12 cellular contexts compared by ENCODE assay signal in the genomic region with DNA sequence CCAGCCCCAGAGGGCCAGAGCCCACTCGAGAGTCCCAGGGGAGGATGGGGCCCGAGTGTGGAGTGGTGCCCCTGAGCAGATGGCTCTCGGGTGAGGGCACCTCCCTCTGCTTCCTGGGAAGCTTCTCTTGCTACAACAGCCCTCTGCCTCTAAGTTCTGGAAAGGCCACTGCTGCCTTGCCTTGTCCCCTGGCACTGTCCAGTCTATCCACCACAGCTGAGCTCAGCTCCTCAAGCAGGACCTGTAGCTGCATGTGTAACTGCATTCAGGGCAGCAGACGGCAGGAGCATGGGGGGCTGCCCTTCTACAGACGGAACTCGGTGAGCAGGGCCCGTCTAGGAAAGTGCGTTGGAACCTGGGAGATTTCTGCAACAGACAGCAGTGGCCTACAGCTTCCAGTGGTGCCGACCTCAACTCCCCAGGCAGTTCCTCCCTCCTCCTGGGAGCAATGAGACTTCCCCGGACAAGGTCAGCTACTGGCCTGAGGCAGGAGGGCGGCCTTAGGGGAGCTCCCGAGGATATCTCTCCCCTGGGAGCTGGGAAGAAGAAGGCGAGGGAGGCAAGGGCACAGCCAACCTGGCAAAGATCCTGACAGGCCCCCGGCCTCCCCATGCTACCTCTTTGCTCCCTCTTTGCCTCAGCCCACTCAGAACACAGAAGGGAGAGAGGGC.
DNase-seq lines count a peak whose midpoint lies in the region; ATAC-seq, FAIRE-seq and TF ChIP-seq lines count a peak whose summit lies in the region.
"Had no signal": no experiment of that assay in that cellular context is flagged by ENCODE, and none has a peak within 500 bp of the region (broad histone marks: within the 10 kb centered on the region; RNA-seq: fewer than 3 reads in every experiment).

No MANE protein-coding gene starts in this region.

- peak overlapping the region; percentile 39 for H3K27ac Mint-ChIP-seq in activated CD8-positive, alpha-beta T cell treated with anti-CD3 and anti-CD28 coated beads, Interleukin-2, amount 10 ng/mL, durations not matched to agents 7 days and 5 days
- no peak overlapping the region for H3K27ac Mint-ChIP-seq in activated CD8-positive, alpha-beta T cell treated with anti-CD3 and anti-CD28 coated beads for 36 hours
- H3K27ac Mint-ChIP-seq in stimulated activated memory B cell treated with anti-CD40 and anti-IgM and Interleukin-4, amounts not matched to agents 10 μg/mL and 1 μg/mL and 100 μg/mL, for 72 hours, result peak overlapping the region; percentile 67

- H3K4me3 Mint-ChIP-seq in activated CD8-positive, alpha-beta T cell treated with anti-CD3 and anti-CD28 coated beads, Interleukin-2, amount 10 ng/mL, durations not matched to agents 7 days and 5 days, result no peak overlapping the region
- no peak overlapping the region for H3K4me3 Mint-ChIP-seq in activated CD8-positive, alpha-beta T cell treated with anti-CD3 and anti-CD28 coated beads for 36 hours
- H3K4me3 Mint-ChIP-seq in stimulated activated memory B cell treated with anti-CD40 and anti-IgM and Interleukin-4, amounts not matched to agents 10 μg/mL and 1 μg/mL and 100 μg/mL, for 72 hours, result no peak overlapping the region

- ATAC-seq in activated CD8-positive, alpha-beta T cell treated with anti-CD3 and anti-CD28 coated beads, Interleukin-2, amount 10 ng/mL, durations not matched to agents 7 days and 5 days, result no peak
- ATAC-seq in activated CD8-positive, alpha-beta T cell treated with anti-CD3 and anti-CD28 coated beads for 36 hours, result no peak
- ATAC-seq in stimulated activated memory B cell treated with anti-CD40 and anti-IgM and Interleukin-4, amounts not matched to agents 10 μg/mL and 1 μg/mL and 100 μg/mL, for 72 hours, result no peak
- no peak for ATAC-seq in HG03469 (IDR thresholded peaks at IDR 0.05; ENCODE audit: unreplicated experiment)
- no peak for ATAC-seq in GM19463 (IDR thresholded peaks at IDR 0.05; ENCODE audit: unreplicated experiment)
- ATAC-seq: upper lobe of right lung had no signal

- H3F3A ChIP-seq in SK-N-SH (replicated peaks; ENCODE audit: insufficient read depth), result no peaks in the 10 kb centered on the region

- TF ChIP-seq RAD21 in SK-N-SH (IDR thresholded peaks at IDR 0.05; ENCODE audit: low read length), result no peak

- POLR2A ChIA-PET in activated CD8-positive, alpha-beta T cell treated with anti-CD3 and anti-CD28 coated beads, Interleukin-2, amount 10 ng/mL, durations not matched to agents 7 days and 5 days (lab: Charles Lee), result no interaction called here
- POLR2A ChIA-PET in activated CD8-positive, alpha-beta T cell treated with anti-CD3 and anti-CD28 coated beads for 36 hours (lab: Charles Lee), result no interaction called here
- POLR2A ChIA-PET in SK-N-SH (lab: Yijun Ruan, JAX), result no interaction called here

- no peaks in the 10 kb centered on the region for H4K20me1 ChIP-seq in SK-N-SH (ENCODE audit: insufficient read depth)

- no peak for TF ChIP-seq CTCF in activated CD8-positive, alpha-beta T cell treated with anti-CD3 and anti-CD28 coated beads for 36 hours (IDR thresholded peaks at IDR 0.05)
- no peak for TF ChIP-seq CTCF in SK-N-SH (IDR thresholded peaks at IDR 0.05)

- H3K27ac ChIP-seq in SK-N-SH (ENCODE audit: low read depth in 2 of 2, low read length in 1 of 2), result peak overlapping the region in 1 of 2 experiments; percentile 76; a peak in 2 of 4 replicates
- H3K27ac ChIP-seq in iPS-18a (ENCODE audit: low read length), result peak overlapping the region; percentile 7
- H3K27ac ChIP-seq: SJSA1, upper lobe of right lung had no signal

- CTCF ChIA-PET in activated CD8-positive, alpha-beta T cell treated with anti-CD3 and anti-CD28 coated beads, Interleukin-2, amount 10 ng/mL, durations not matched to agents 7 days and 5 days (lab: Charles Lee), result interaction anchor here (0.9 to 3.7 kb wide), 8 partner anchors 9 to 126 kb away, joined by 3 to 28 read pairs (median 10); no protein-coding TSS in a partner anchor
- CTCF ChIA-PET in activated CD8-positive, alpha-beta T cell treated with anti-CD3 and anti-CD28 coated beads for 36 hours (lab: Charles Lee), result interaction anchor here (0.6 to 3.8 kb wide), 7 partner anchors 9 to 136 kb away, joined by 3 to 24 read pairs (median 4); no protein-coding TSS in a partner anchor
- CTCF ChIA-PET in SK-N-SH (lab: Yijun Ruan, JAX), result interaction anchor here (0.6 to 2.7 kb wide), 5 partner anchors 9 to 333 kb away, joined by 3 to 12 read pairs (median 4); no protein-coding TSS in a partner anchor

- H3K79me2 ChIP-seq in SK-N-SH (ENCODE audit: insufficient read depth), result no peaks in the 10 kb centered on the region

- no peak overlapping the region for H3K4me3 ChIP-seq in SK-N-SH (ENCODE audit: low read depth in 2 of 2, low read length in 1 of 2)
- no peak overlapping the region for H3K4me3 ChIP-seq in iPS-18a (ENCODE audit: low read length)
- H3K4me3 ChIP-seq: SJSA1, upper lobe of right lung had no signal

- no peaks in the 10 kb centered on the region for H3K36me3 Mint-ChIP-seq in activated CD8-positive, alpha-beta T cell treated with anti-CD3 and anti-CD28 coated beads, Interleukin-2, amount 10 ng/mL, durations not matched to agents 7 days and 5 days (ENCODE audit: low read depth)
- no peaks in the 10 kb centered on the region for H3K36me3 Mint-ChIP-seq in activated CD8-positive, alpha-beta T cell treated with anti-CD3 and anti-CD28 coated beads for 36 hours (ENCODE audit: low read depth)
- no peaks in the 10 kb centered on the region for H3K36me3 Mint-ChIP-seq in stimulated activated memory B cell treated with anti-CD40 and anti-IgM and Interleukin-4, amounts not matched to agents 10 μg/mL and 1 μg/mL and 100 μg/mL, for 72 hours

- peaks cover 0 to 27% of the 10 kb centered on the region in 2 experiments; a peak in 1 of 4 replicates for H3K4me1 ChIP-seq in SK-N-SH (ENCODE audit: control insufficient read depth in 1 of 2, insufficient read depth in 2 of 2, low read depth in 1 of 2, low read length in 1 of 2)
- peaks cover 12% of the 10 kb centered on the region for H3K4me1 ChIP-seq in iPS-18a (ENCODE audit: control insufficient read depth, low read depth, low read length)
- H3K4me1 ChIP-seq: SJSA1 had no signal

- 93% methylated on average over 10 of the region's 14 CpGs for WGBS in SK-N-SH (ENCODE audit: low lambda C conversion rate)

- no peaks in the 10 kb centered on the region for H3K27me3 Mint-ChIP-seq in activated CD8-positive, alpha-beta T cell treated with anti-CD3 and anti-CD28 coated beads, Interleukin-2, amount 10 ng/mL, durations not matched to agents 7 days and 5 days (ENCODE audit: low read depth)
- H3K27me3 Mint-ChIP-seq in activated CD8-positive, alpha-beta T cell treated with anti-CD3 and anti-CD28 coated beads for 36 hours, result no peaks in the 10 kb centered on the region
- no peaks in the 10 kb centered on the region for H3K27me3 Mint-ChIP-seq in stimulated activated memory B cell treated with anti-CD40 and anti-IgM and Interleukin-4, amounts not matched to agents 10 μg/mL and 1 μg/mL and 100 μg/mL, for 72 hours

- H3K9ac ChIP-seq in SK-N-SH, result no peak overlapping the region
- peak overlapping the region; percentile 26 for H3K9ac ChIP-seq in iPS-18a (ENCODE audit: low read length)

- H3K4me1 Mint-ChIP-seq in activated CD8-positive, alpha-beta T cell treated with anti-CD3 and anti-CD28 coated beads, Interleukin-2, amount 10 ng/mL, durations not matched to agents 7 days and 5 days (ENCODE audit: low read depth), result peaks cover 13% of the 10 kb centered on the region
- H3K4me1 Mint-ChIP-seq in activated CD8-positive, alpha-beta T cell treated with anti-CD3 and anti-CD28 coated beads for 36 hours (ENCODE audit: low read depth), result peaks cover 6% of the 10 kb centered on the region
- H3K4me1 Mint-ChIP-seq in stimulated activated memory B cell treated with anti-CD40 and anti-IgM and Interleukin-4, amounts not matched to agents 10 μg/mL and 1 μg/mL and 100 μg/mL, for 72 hours, result peaks cover 29% of the 10 kb centered on the region

- FAIRE-seq in GM19239 (lab: Jason Lieb, UNC), result no peak

- H3K9me3 ChIP-seq in SK-N-SH, result no peaks in the 10 kb centered on the region
- no peaks in the 10 kb centered on the region for H3K9me3 ChIP-seq in iPS-18a (ENCODE audit: control insufficient read depth, low read depth, low read length)
- H3K9me3 ChIP-seq: SJSA1, upper lobe of right lung had no signal

- H3K9me3 Mint-ChIP-seq in activated CD8-positive, alpha-beta T cell treated with anti-CD3 and anti-CD28 coated beads, Interleukin-2, amount 10 ng/mL, durations not matched to agents 7 days and 5 days (ENCODE audit: insufficient read depth), result no peaks in the 10 kb centered on the region
- H3K9me3 Mint-ChIP-seq in activated CD8-positive, alpha-beta T cell treated with anti-CD3 and anti-CD28 coated beads for 36 hours, result no peaks in the 10 kb centered on the region
- no peaks in the 10 kb centered on the region for H3K9me3 Mint-ChIP-seq in stimulated activated memory B cell treated with anti-CD40 and anti-IgM and Interleukin-4, amounts not matched to agents 10 μg/mL and 1 μg/mL and 100 μg/mL, for 72 hours

- intact Hi-C loops in activated CD8-positive, alpha-beta T cell treated with anti-CD3 and anti-CD28 coated beads for 36 hours (cut with micrococcal nuclease), result loop anchor here (5.0 kb wide), 1 partner anchor 121 kb away; no protein-coding TSS in a partner anchor

- H2AFZ ChIP-seq in SK-N-SH (ENCODE audit: low read depth), result no peak overlapping the region

- no peak for TF ChIP-seq EP300 in SK-N-SH (IDR thresholded peaks at IDR 0.05; ENCODE audit: borderline replicate concordance in 1 of 2, low read depth in 1 of 2, low read length in 1 of 2)

- H3K9me2 ChIP-seq in SK-N-SH, result no peaks in the 10 kb centered on the region

- no peak for DNase-seq in activated CD8-positive, alpha-beta T cell treated with anti-CD3 and anti-CD28 coated beads, Interleukin-2, amount 10 ng/mL, durations not matched to agents 7 days and 5 days
- DNase-seq in activated CD8-positive, alpha-beta T cell treated with anti-CD3 and anti-CD28 coated beads for 36 hours, result no peak
- DNase-seq in SK-N-SH (no peak), GM19239 (ENCODE audit: insufficient read length, low spot score) (no peak)
- DNase-seq: NCI-H1105, NCI-H748 treated with DMSO at 0.1 percent for 48 hours, upper lobe of right lung had no signal

- H3K36me3 ChIP-seq in SK-N-SH (replicated peaks in 1 of 2; ENCODE audit: control insufficient read depth in 1 of 2, insufficient read depth in 2 of 2, low read length in 1 of 2) (peaks cover 27 to 61% of the 10 kb centered on the region in 2 experiments), iPS-18a (ENCODE audit: control insufficient read depth, low read depth, low read length) (peaks cover 25% of the 10 kb centered on the region)

- H3K27me3 ChIP-seq in SK-N-SH (ENCODE audit: insufficient read depth) (no peaks in the 10 kb centered on the region), iPS-18a (ENCODE audit: control insufficient read depth, insufficient read depth, low read length) (no peaks in the 10 kb centered on the region)
- H3K27me3 ChIP-seq: SJSA1, upper lobe of right lung had no signal

- 0 out of 2 replicates have a peak overlapping the region, but pooled peaks have one; percentile 24 for H3K4me2 ChIP-seq in SK-N-SH

TF ChIP-seq in SK-N-SH, 30 proteins besides CTCF, POLR2A, EP300 and RAD21:
- TF ChIP-seq FOXM1 (IDR thresholded peaks at IDR 0.05; ENCODE audit: low read depth), result no peak
